ENCODE assay signal across 9 cellular contexts in the genomic region with DNA sequence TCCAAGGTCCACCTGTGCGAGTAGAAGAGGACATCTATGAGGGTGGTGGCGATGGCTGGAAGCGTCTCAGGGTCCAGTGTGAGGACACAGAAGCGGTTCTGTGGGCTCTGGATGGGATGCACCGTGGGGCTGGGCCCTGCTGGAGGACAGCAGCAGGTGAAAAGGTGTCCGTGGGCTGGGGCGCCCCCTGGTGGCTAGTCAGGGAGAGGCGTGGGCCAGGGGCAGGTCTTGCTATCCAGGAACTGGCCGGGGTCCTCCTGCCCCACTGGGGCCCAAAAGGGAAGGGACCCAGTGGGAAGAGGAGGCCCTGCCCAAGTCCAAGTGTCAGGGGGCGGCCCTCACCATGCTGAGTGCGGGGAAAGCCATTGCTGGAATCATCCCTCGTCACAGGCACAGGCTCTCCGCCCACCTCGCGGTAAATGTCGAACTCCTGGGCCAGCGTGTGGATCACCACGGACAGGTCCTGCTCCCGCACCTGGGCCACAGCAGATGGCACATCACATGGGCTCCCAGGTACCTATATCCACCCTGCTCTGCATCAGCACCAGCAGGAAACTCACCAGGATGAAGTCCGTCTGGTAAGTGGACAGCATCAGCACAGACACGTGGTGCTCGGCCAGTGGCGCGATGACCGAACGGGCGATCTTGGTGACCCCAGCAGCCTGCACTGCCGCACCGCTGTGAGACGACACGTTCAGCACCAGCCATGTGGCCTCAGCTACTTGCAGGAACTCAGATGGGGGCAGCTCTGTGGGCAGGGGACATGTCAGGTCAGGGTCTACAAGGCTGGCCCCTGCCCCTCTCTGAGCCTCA. TPM values are rescaled to one million over a fixed set of nuclear protein-coding genes. Genes with fewer than 3 reads are reported as not detected.
A peak's percentile ranks its signal among the peaks of the same experiment; 100 is the strongest.
DNase-seq lines count a peak whose midpoint lies in the region; ATAC-seq lines count a peak whose summit lies in the region.
"Had no signal": no experiment of that assay in that cellular context is flagged by ENCODE, and none has a peak within 500 bp of the region (broad histone marks: within the 10 kb centered on the region; RNA-seq: fewer than 3 reads in every experiment).

No MANE protein-coding gene starts in this region.

- no peaks in the 10 kb centered on the region for H3K27me3 Mint-ChIP-seq in activated T-helper 17 cell treated with anti-CD3 and anti-CD28 coated beads, Interleukin-2, amount 50 U/mL, for 72 hours

- H3K36me3 Mint-ChIP-seq in activated T-helper 17 cell treated with anti-CD3 and anti-CD28 coated beads, Interleukin-2, amount 50 U/mL, for 72 hours (ENCODE audit: low read depth): peaks cover 8% of the 10 kb centered on the region

- no peaks in the 10 kb centered on the region for H4K20me1 ChIP-seq in GM23248 (ENCODE audit: insufficient read depth)

- no peak overlapping the region for H3K4me3 ChIP-seq in GM23248
- H3K4me3 ChIP-seq: skin epidermis had no signal

- H3K36me3 ChIP-seq in GM23248 (ENCODE audit: low read depth): no peaks in the 10 kb centered on the region

- H3K9ac ChIP-seq in GM23248: no peak overlapping the region

- H3K4me1 Mint-ChIP-seq in activated T-helper 17 cell treated with anti-CD3 and anti-CD28 coated beads, Interleukin-2, amount 50 U/mL, for 72 hours: peaks cover 14% of the 10 kb centered on the region

- H3K9me3 Mint-ChIP-seq in activated T-helper 17 cell treated with anti-CD3 and anti-CD28 coated beads, Interleukin-2, amount 50 U/mL, for 72 hours: no peaks in the 10 kb centered on the region

- ATAC-seq in activated T-helper 17 cell treated with anti-CD3 and anti-CD28 coated beads, Interleukin-2, amount 50 U/mL, for 72 hours (replicated peaks): peak; percentile 28
- no peak for ATAC-seq in sciatic nerve
- no peak for ATAC-seq in HG03196 (IDR thresholded peaks at IDR 0.05; ENCODE audit: unreplicated experiment)

- H2AFZ ChIP-seq in GM23248: no peak overlapping the region

- H3F3A ChIP-seq in GM23248 (ENCODE audit: insufficient read depth): peaks cover 16% of the 10 kb centered on the region

- H3K27ac Mint-ChIP-seq in activated T-helper 17 cell treated with anti-CD3 and anti-CD28 coated beads, Interleukin-2, amount 50 U/mL, for 72 hours: peak overlapping the region; percentile 82

- intact Hi-C loops in head of caudate nucleus (cut with DNase I): loop anchor here (2.0 kb wide), 1 partner anchor 104 kb away; no protein-coding TSS in a partner anchor
- intact Hi-C loops in sciatic nerve (cut with DNase I): loop anchor here (5.0 kb wide), 1 partner anchor 100 kb away; the partner anchor contains the start of gene RNF215

- in situ Hi-C loops in GM23248 (cut with MboI): loop anchor here (10.0 kb wide), 1 partner anchor 98 kb away; the partner anchor contains the start of gene RNF215

- 65 to 67% methylated on average over 30 to 31 of the region's 31 CpGs for WGBS in GM23248 (ENCODE audit: low coverage in 1 of 2, low lambda C conversion rate in 2 of 2, missing lambda C conversion rate in 2 of 2), 2 experiments

- no peak overlapping the region for H3K27ac ChIP-seq in GM23248

- H3K4me1 ChIP-seq in GM23248 (ENCODE audit: insufficient read depth): peaks cover 20% of the 10 kb centered on the region

- H3K4me2 ChIP-seq in GM23248 (ENCODE audit: unreplicated experiment): no peak overlapping the region

- H3K9me3 ChIP-seq in GM23248 (ENCODE audit: low read depth): no peaks in the 10 kb centered on the region

- peak; percentile 55 for DNase-seq in Ammon's horn (ENCODE audit: low spot score)
- peak; percentile 47 for DNase-seq in GM23248
- peak; percentile 49 for DNase-seq in RKO (ENCODE audit: low spot score)
- DNase-seq in head of caudate nucleus: peak in 37 of 42 donors; percentile 30 to 86 (median 66)
- peak; percentile 85 for DNase-seq in sciatic nerve (ENCODE audit: low spot score)
- DNase-seq in foreskin melanocyte: no peak

- H3K4me3 Mint-ChIP-seq in activated T-helper 17 cell treated with anti-CD3 and anti-CD28 coated beads, Interleukin-2, amount 50 U/mL, for 72 hours: peak overlapping the region; percentile 79

- H3K9me2 ChIP-seq in GM23248 (ENCODE audit: insufficient read depth): no peaks in the 10 kb centered on the region

- H3K27me3 ChIP-seq in GM23248 (replicated peaks; ENCODE audit: insufficient read depth): no peaks in the 10 kb centered on the region

- H3K79me2 ChIP-seq in GM23248 (ENCODE audit: insufficient read depth): no peaks in the 10 kb centered on the region

RNA-seq across cellular contexts. Expression of gene CASTOR1, which starts 2.3 kb away (rescaled TPM):
- 10.2 and 13.4 TPM in 2 replicates for total RNA-seq in GM23248 (2014; rRNA removed; shearing (Covaris generic))
- polyA plus RNA-seq in GM23248 (2016; fragmentation: Nextera tagmentation; extraction: Ambion mirVana): 8.7 and 10.2 TPM in 2 replicates
- 1 to 10 TPM; 4.6 to 4.8 TPM for total RNA-seq in activated T-helper 17 cell treated with anti-CD3 and anti-CD28 coated beads, Interleukin-2, amount 50 U/mL, for 72 hours
- 15.9 TPM for total RNA-seq in sciatic nerve

RNA-seq across cellular contexts. Expression of gene OSM, which starts 20.4 kb away (rescaled TPM):
- total RNA-seq in GM23248 (2014; rRNA removed; shearing (Covaris generic)): not detected in 2 replicates
- polyA plus RNA-seq in GM23248 (2016; fragmentation: Nextera tagmentation; extraction: Ambion mirVana): not detected in 2 replicates
- 10 to 100 TPM; 41.1 to 88.6 TPM for total RNA-seq in activated T-helper 17 cell treated with anti-CD3 and anti-CD28 coated beads, Interleukin-2, amount 50 U/mL, for 72 hours
- 6.4 TPM for total RNA-seq in sciatic nerve

RNA-seq across cellular contexts. Expression of gene TBC1D10A, which starts 39.7 kb away (rescaled TPM):
- 16.9 and 26.3 TPM in 2 replicates for total RNA-seq in GM23248 (2014; rRNA removed; shearing (Covaris generic))
- 21.9 and 22.3 TPM in 2 replicates for polyA plus RNA-seq in GM23248 (2016; fragmentation: Nextera tagmentation; extraction: Ambion mirVana)
- total RNA-seq in activated T-helper 17 cell treated with anti-CD3 and anti-CD28 coated beads, Interleukin-2, amount 50 U/mL, for 72 hours: 10 to 100 TPM; 26.9 to 41.2 TPM
- 29.4 TPM for total RNA-seq in sciatic nerve

RNA-seq across cellular contexts. Expression of gene LIF, which starts 40.5 kb away (rescaled TPM):
- total RNA-seq in GM23248 (2014; rRNA removed; shearing (Covaris generic)): 1.6 and 1.9 TPM in 2 replicates
- 1.0 and 1.4 TPM in 2 replicates for polyA plus RNA-seq in GM23248 (2016; fragmentation: Nextera tagmentation; extraction: Ambion mirVana)
- total RNA-seq in activated T-helper 17 cell treated with anti-CD3 and anti-CD28 coated beads, Interleukin-2, amount 50 U/mL, for 72 hours: 100 to 1,000 TPM; 175 to 300 TPM
- total RNA-seq in sciatic nerve: 3.2 TPM
